9 cellular contexts compared by ENCODE assay signal in the genomic region with DNA sequence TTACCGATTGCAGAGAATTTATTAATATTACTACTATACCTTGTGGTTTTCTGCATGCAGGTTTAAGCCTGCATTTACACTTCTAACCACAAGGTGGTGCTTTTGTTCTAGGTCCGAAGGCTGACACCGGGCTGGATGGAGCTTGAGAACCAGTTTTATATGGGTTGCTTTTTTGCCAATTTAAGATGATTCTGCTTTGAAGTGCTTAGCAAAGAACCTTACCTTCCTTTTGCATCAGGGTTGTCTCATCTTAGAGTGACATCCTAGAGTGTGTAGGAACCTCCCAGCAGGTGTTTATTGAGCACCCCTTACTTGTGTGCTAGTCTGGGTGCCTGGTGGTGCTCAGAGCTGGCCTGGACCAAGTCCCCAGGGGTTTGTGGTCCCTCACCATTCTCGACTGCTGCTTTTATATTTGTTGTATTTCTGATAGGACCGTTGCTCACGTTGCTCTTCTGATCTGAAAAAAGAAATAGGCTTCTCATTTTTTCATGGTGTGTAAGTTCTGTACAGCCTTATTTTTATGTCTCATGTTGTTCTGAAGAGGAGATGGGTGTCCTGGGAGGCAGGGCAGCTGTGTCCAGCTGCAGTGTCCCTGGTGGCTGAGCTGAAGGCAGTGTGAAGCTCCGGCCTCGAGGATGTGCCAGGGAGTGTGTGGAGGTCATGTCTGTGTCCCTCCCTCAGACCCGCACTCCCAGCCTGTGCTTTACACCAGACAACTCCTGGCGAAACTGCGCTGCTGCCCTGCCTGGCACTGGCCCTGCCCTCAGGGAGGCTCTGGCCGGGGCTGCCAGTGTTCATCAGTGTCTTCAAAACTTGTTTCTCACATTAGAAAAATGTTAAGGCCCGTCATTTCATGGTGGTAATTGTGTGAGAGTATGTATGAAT. TPM values are rescaled to one million over a fixed set of nuclear protein-coding genes. Genes with fewer than 3 reads are reported as not detected.
DNase-seq lines count a peak whose midpoint lies in the region; ATAC-seq and TF ChIP-seq lines count a peak whose summit lies in the region.
"Had no signal": no experiment of that assay in that cellular context is flagged by ENCODE, and none has a peak within 500 bp of the region (broad histone marks: within the 10 kb centered on the region; RNA-seq: fewer than 3 reads in every experiment).

No MANE protein-coding gene starts in this region.

- no peak overlapping the region for H3K4me3 ChIP-seq in BJ (ENCODE audit: low read depth, low read length)
- no peak overlapping the region for H3K4me3 ChIP-seq in neural progenitor cell

- no peak overlapping the region for H2AFZ ChIP-seq in neural progenitor cell (replicated peaks)

- H3K4me2 ChIP-seq in neural progenitor cell = peak overlapping the region; percentile 63

- H3K36me3 ChIP-seq in BJ (ENCODE audit: control insufficient read depth, insufficient read depth, low read length) (peaks cover 3% of the 10 kb centered on the region; the same call in 1 of the 2 replicates), neural progenitor cell (no peaks in the 10 kb centered on the region)

- no peak overlapping the region for H3K27ac ChIP-seq in neural progenitor cell

- H3K36me3 Mint-ChIP-seq in activated CD4-positive, alpha-beta memory T cell treated with anti-CD3 and anti-CD28 coated beads for 36 hours = peaks cover 8% of the 10 kb centered on the region
- H3K36me3 Mint-ChIP-seq in neural progenitor cell = peaks cover 22% of the 10 kb centered on the region

- TF ChIP-seq CTCF in BJ (IDR thresholded peaks at IDR 0.05; ENCODE audit: insufficient read depth, low read depth, low read length) = peak; percentile 87
- TF ChIP-seq CTCF in neural progenitor cell (IDR thresholded peaks at IDR 0.05) = peak; percentile 89

- H3K4me1 Mint-ChIP-seq in activated CD4-positive, alpha-beta memory T cell treated with anti-CD3 and anti-CD28 coated beads for 36 hours (ENCODE audit: low read depth) = peaks cover 30% of the 10 kb centered on the region
- peaks cover 62% of the 10 kb centered on the region for H3K4me1 Mint-ChIP-seq in neural progenitor cell

- DNase-seq in BJ (ENCODE audit: low read depth) (no peak), NCI-H226 (peak; percentile 16), fibroblast of peridontal ligament (ENCODE audit: extremely low read depth) (peak; percentile 85), neural progenitor cell (ENCODE audit: low spot score) (peak; percentile 77), T1000 (lab: John Stamatoyannopoulos, UW) (no peak)
- peak; percentile 46 for DNase-seq in activated CD4-positive, alpha-beta memory T cell treated with anti-CD3 and anti-CD28 coated beads for 36 hours

- peak overlapping the region; percentile 28 for H3K27ac Mint-ChIP-seq in activated CD4-positive, alpha-beta memory T cell treated with anti-CD3 and anti-CD28 coated beads for 36 hours
- H3K27ac Mint-ChIP-seq in neural progenitor cell = no peak overlapping the region
- H3K27ac Mint-ChIP-seq: T-helper 1 cell treated with Interleukin-12 subunit alpha and Interleukin-12 subunit beta and Interleukin-4 antibody, amounts not matched to agents 30 μg/mL and 1 μg/mL, for 36 hours had no signal

- peaks cover 46% of the 10 kb centered on the region for H3K4me1 ChIP-seq in neural progenitor cell

- intact Hi-C loops in activated CD4-positive, alpha-beta memory T cell treated with anti-CD3 and anti-CD28 coated beads for 36 hours (cut with micrococcal nuclease) = no loop called here

- H4K20me1 ChIP-seq in neural progenitor cell (ENCODE audit: low read depth) = peaks cover 90% of the 10 kb centered on the region

- H3K27me3 Mint-ChIP-seq in activated CD4-positive, alpha-beta memory T cell treated with anti-CD3 and anti-CD28 coated beads for 36 hours = no peaks in the 10 kb centered on the region
- H3K27me3 Mint-ChIP-seq in neural progenitor cell (ENCODE audit: insufficient read depth, low read depth) = peaks cover 4% of the 10 kb centered on the region

- H3K27me3 ChIP-seq in BJ (ENCODE audit: control insufficient read depth, insufficient read depth, low read length) (no peaks in the 10 kb centered on the region), neural progenitor cell (no peaks in the 10 kb centered on the region)

- H3K9ac ChIP-seq in neural progenitor cell = no peak overlapping the region

- POLR2A ChIA-PET in BJ (lab: Charles Lee) = no interaction called here
- POLR2A ChIA-PET in activated CD4-positive, alpha-beta memory T cell treated with anti-CD3 and anti-CD28 coated beads for 36 hours (lab: Charles Lee) = no interaction called here

- no peaks in the 10 kb centered on the region for H3K9me3 Mint-ChIP-seq in activated CD4-positive, alpha-beta memory T cell treated with anti-CD3 and anti-CD28 coated beads for 36 hours
- peaks cover 3% of the 10 kb centered on the region for H3K9me3 Mint-ChIP-seq in neural progenitor cell
- H3K9me3 Mint-ChIP-seq: T-helper 1 cell treated with Interleukin-12 subunit alpha and Interleukin-12 subunit beta and Interleukin-4 antibody, amounts not matched to agents 30 μg/mL and 1 μg/mL, for 36 hours had no signal

- CTCF ChIA-PET in BJ (lab: Yijun Ruan, JAX) = interaction anchor here (0.6 to 3.8 kb wide), 25 partner anchors 8 to 403 kb away, joined by 3 to 23 read pairs (median 4); a partner anchor contains a TSS
- CTCF ChIA-PET in activated CD4-positive, alpha-beta memory T cell treated with anti-CD3 and anti-CD28 coated beads for 36 hours (lab: Charles Lee) = interaction anchor here (0.6 to 2.7 kb wide), 32 partner anchors 8 to 351 kb away, joined by 3 to 10 read pairs (median 4); no protein-coding TSS in a partner anchor

- H3F3A ChIP-seq in neural progenitor cell (ENCODE audit: low read depth) = peaks cover 48% of the 10 kb centered on the region

- no peak overlapping the region for H3K4me3 Mint-ChIP-seq in activated CD4-positive, alpha-beta memory T cell treated with anti-CD3 and anti-CD28 coated beads for 36 hours
- H3K4me3 Mint-ChIP-seq in neural progenitor cell = no peak overlapping the region
- H3K4me3 Mint-ChIP-seq: T-helper 1 cell treated with Interleukin-12 subunit alpha and Interleukin-12 subunit beta and Interleukin-4 antibody, amounts not matched to agents 30 μg/mL and 1 μg/mL, for 36 hours had no signal

- H3K9me3 ChIP-seq in neural progenitor cell (ENCODE audit: low read depth) = no peaks in the 10 kb centered on the region

- H3K79me2 ChIP-seq in neural progenitor cell (ENCODE audit: low read depth) = peaks cover 99% of the 10 kb centered on the region

- ATAC-seq in GM18511 (IDR thresholded peaks at IDR 0.05; ENCODE audit: unreplicated experiment) (peak; percentile 87), HG03159 (IDR thresholded peaks at IDR 0.05; ENCODE audit: unreplicated experiment) (peak; percentile 63)

RNA-seq across cellular contexts. Expression of a gene that starts 54.3 kb away (rescaled TPM):
- 18.1 and 23.3 TPM in 2 replicates for polyA plus RNA-seq in BJ (2011; rRNA removed)
- 52.4 and 53.0 TPM in 2 replicates for polyA minus RNA-seq in BJ (2011; rRNA and poly(A)+ RNA removed)
- 10 to 100 TPM; 66.0 to 70.8 TPM for total RNA-seq in activated CD4-positive, alpha-beta memory T cell treated with anti-CD3 and anti-CD28 coated beads for 36 hours
- 47.8 and 84.5 TPM in 2 replicates for total RNA-seq in neural progenitor cell (ENCODE audit: low replicate concordance)

Comparison
In these comparisons a context has a peak if more than half of its experiments do, and no peak if none do; other contexts are left out.
1. DNase-seq: peak in NCI-H226 (single experiment), activated CD4-positive, alpha-beta memory T cell treated with anti-CD3 and anti-CD28 coated beads for 36 hours (single experiment), fibroblast of peridontal ligament (single experiment) and neural progenitor cell (single experiment); none in BJ (single experiment) and T1000 (single experiment).